In genomic region chr11:46363455-46363920, GRCh38 we compare ENCODE assay signal across 9 cellular contexts. TPM values are rescaled to one million over a fixed set of nuclear protein-coding genes. Genes with fewer than 3 reads are reported as not detected.
DNase-seq lines count a peak whose midpoint lies in the region; ATAC-seq and TF ChIP-seq lines count a peak whose summit lies in the region.
"Had no signal": no experiment of that assay in that cellular context is flagged by ENCODE, and none has a peak within 500 bp of the region (broad histone marks: within the 10 kb centered on the region; RNA-seq: fewer than 3 reads in every experiment).

No MANE protein-coding gene starts in this region.

- CTCF ChIA-PET in Caco-2 (lab: Charles Lee), result no interaction called here

- no peaks in the 10 kb centered on the region for H3K9me3 Mint-ChIP-seq in Caco-2 (ENCODE audit: unreplicated experiment)

- DNase-seq in NCI-H1417 (lab: John Stamatoyannopoulos, UW) (peak in 2 of 3 experiments; percentile 68 to 76), NCI-H1417 treated with DMSO at 0.1 percent for 48 hours (lab: John Stamatoyannopoulos, UW) (no peak), cardiac fibroblast (ENCODE audit: low read depth in 2 of 2) (peak in 1 of 2 donors; percentile 50), left lung (peak in 1 of 2 donors; percentile 82), upper lobe of right lung (no peak), Caco-2 (no peak)
- DNase-seq in stimulated activated naive CD8-positive, alpha-beta T cell treated with anti-CD3 and anti-CD28 coated beads, Interleukin-15, Interleukin-2, amounts not matched to agents 100 U/mL and 50 U/mL, for 24 hours, result no peak
- DNase-seq: Peyer's patch had no signal

- H3K4me1 ChIP-seq in left lung (peaks cover 20 to 83% of the 10 kb centered on the region in 2 donors), upper lobe of right lung (peaks cover 46% of the 10 kb centered on the region), Caco-2 (no peaks in the 10 kb centered on the region)

- H3K27ac ChIP-seq in left lung (peak overlapping the region in 1 of 2 donors; percentile 94), upper lobe of right lung (peak overlapping the region; percentile 86)

- H3K4me3 Mint-ChIP-seq in Caco-2 (ENCODE audit: unreplicated experiment), result no peak overlapping the region

- no peak overlapping the region for H3K27ac Mint-ChIP-seq in Caco-2 (ENCODE audit: unreplicated experiment)

- H3K27me3 ChIP-seq in left lung (no peaks in the 10 kb centered on the region), upper lobe of right lung (no peaks in the 10 kb centered on the region), Caco-2 (replicated peaks; ENCODE audit: control insufficient read depth, insufficient read depth, low read length) (no peaks in the 10 kb centered on the region)
- H3K27me3 ChIP-seq: Peyer's patch had no signal

- H3K4me1 Mint-ChIP-seq in Caco-2 (ENCODE audit: low read depth, unreplicated experiment), result no peaks in the 10 kb centered on the region

- TF ChIP-seq CTCF in cardiac fibroblast (IDR thresholded peaks at IDR 0.05; ENCODE audit: low read depth, low read length), result peak; percentile 22
- no peak for TF ChIP-seq CTCF in left lung (IDR thresholded peaks at IDR 0.05)
- no peak for TF ChIP-seq CTCF in upper lobe of right lung (IDR thresholded peaks at IDR 0.05)
- no peak for TF ChIP-seq CTCF in Caco-2 (IDR thresholded peaks at IDR 0.05; ENCODE audit: insufficient read depth in 1 of 2, low read depth in 1 of 2, low read length in 1 of 2, severe bottlenecking in 1 of 2, unreplicated experiment in 1 of 2)

- BruUV-seq in Caco-2 (replicated peaks; lab: Mats Ljungman, UMichigan), result no TSS peak

- H3K36me3 ChIP-seq in left lung, result peaks cover 0 to 33% of the 10 kb centered on the region in 2 donors
- peaks cover 6% of the 10 kb centered on the region for H3K36me3 ChIP-seq in upper lobe of right lung
- peaks cover 4% of the 10 kb centered on the region for H3K36me3 ChIP-seq in Caco-2 (ENCODE audit: control insufficient read depth, insufficient read depth, low read length)

- peak; percentile 25 for ATAC-seq in left lung
- ATAC-seq in upper lobe of right lung, result peak; percentile 31
- no peak for ATAC-seq in stimulated activated naive CD8-positive, alpha-beta T cell treated with anti-CD3 and anti-CD28 coated beads, Interleukin-15, Interleukin-2, amounts not matched to agents 100 U/mL and 50 U/mL, for 24 hours
- no peak for ATAC-seq in GM21825 (IDR thresholded peaks at IDR 0.05; ENCODE audit: unreplicated experiment)

- intact Hi-C loops in left lung (cut with DNase I) (no loop called here), upper lobe of right lung (cut with DNase I) (no loop called here), Caco-2 (cut with micrococcal nuclease; ENCODE audit: unreplicated experiment) (no loop called here)

- peaks cover 7% of the 10 kb centered on the region for H3K36me3 Mint-ChIP-seq in Caco-2 (ENCODE audit: insufficient read depth, unreplicated experiment)

- POLR2A ChIA-PET in Caco-2 (lab: Charles Lee), result no interaction called here

- no peak overlapping the region for H3K4me3 ChIP-seq in cardiac fibroblast (replicated peaks in 1 of 2; ENCODE audit: low read depth in 2 of 2, low read length in 2 of 2)
- H3K4me3 ChIP-seq in left lung, result peak overlapping the region in 1 of 2 donors; percentile 38
- no peak overlapping the region for H3K4me3 ChIP-seq in upper lobe of right lung
- no peak overlapping the region for H3K4me3 ChIP-seq in Caco-2 (ENCODE audit: low read depth, low read length)
- H3K4me3 ChIP-seq: Peyer's patch had no signal

- H3K27me3 Mint-ChIP-seq in Caco-2 (ENCODE audit: insufficient read depth, unreplicated experiment), result no peaks in the 10 kb centered on the region

- H3K9me3 ChIP-seq in left lung (no peaks in the 10 kb centered on the region), upper lobe of right lung (no peaks in the 10 kb centered on the region), Caco-2 (no peaks in the 10 kb centered on the region)
- H3K9me3 ChIP-seq: Peyer's patch had no signal

RNA-seq across cellular contexts. Expression of gene DGKZ, which starts 16.2 kb away (rescaled TPM):
- total RNA-seq in left lung, result 10 to 100 TPM; 40.5 to 65.1 TPM
- 50.4 TPM for total RNA-seq in upper lobe of right lung
- 59.3 and 59.5 TPM in 2 replicates for total RNA-seq in Caco-2 (2022)

RNA-seq across cellular contexts. Expression of gene MDK, which starts 18.0 kb away (rescaled TPM):
- 100 to 1,000 TPM in 1 of 2 donors, 10 to 100 TPM in 1; 15.4 to 121 TPM for total RNA-seq in left lung
- 24.7 TPM for total RNA-seq in upper lobe of right lung
- total RNA-seq in Caco-2 (2022), result 601 and 699 TPM in 2 replicates

RNA-seq across cellular contexts. Expression of gene CHRM4, which starts 28.1 kb away (rescaled TPM):
- not detected for total RNA-seq in left lung
- total RNA-seq in upper lobe of right lung, result 0.35 TPM
- total RNA-seq in Caco-2 (2022), result 0.27 and 0.28 TPM in 2 replicates

Comparison
In these comparisons a context has a peak if more than half of its experiments do, and no peak if none do; other contexts are left out.
1. DNase-seq: peak in NCI-H1417 (2 of 3); none in NCI-H1417 treated with DMSO at 0.1 percent for 48 hours (single experiment), upper lobe of right lung (single experiment), stimulated activated naive CD8-positive, alpha-beta T cell treated with anti-CD3 and anti-CD28 coated beads, Interleukin-15, Interleukin-2, amounts not matched to agents 100 U/mL and 50 U/mL, for 24 hours (single experiment) and Caco-2 (0 of 2).
2. ATAC-seq: peak in left lung (single experiment) and upper lobe of right lung (single experiment); none in stimulated activated naive CD8-positive, alpha-beta T cell treated with anti-CD3 and anti-CD28 coated beads, Interleukin-15, Interleukin-2, amounts not matched to agents 100 U/mL and 50 U/mL, for 24 hours (single experiment) and GM21825 (single experiment).